Comparison of ENCODE assay signal across 2 cellular contexts in the genomic region with DNA sequence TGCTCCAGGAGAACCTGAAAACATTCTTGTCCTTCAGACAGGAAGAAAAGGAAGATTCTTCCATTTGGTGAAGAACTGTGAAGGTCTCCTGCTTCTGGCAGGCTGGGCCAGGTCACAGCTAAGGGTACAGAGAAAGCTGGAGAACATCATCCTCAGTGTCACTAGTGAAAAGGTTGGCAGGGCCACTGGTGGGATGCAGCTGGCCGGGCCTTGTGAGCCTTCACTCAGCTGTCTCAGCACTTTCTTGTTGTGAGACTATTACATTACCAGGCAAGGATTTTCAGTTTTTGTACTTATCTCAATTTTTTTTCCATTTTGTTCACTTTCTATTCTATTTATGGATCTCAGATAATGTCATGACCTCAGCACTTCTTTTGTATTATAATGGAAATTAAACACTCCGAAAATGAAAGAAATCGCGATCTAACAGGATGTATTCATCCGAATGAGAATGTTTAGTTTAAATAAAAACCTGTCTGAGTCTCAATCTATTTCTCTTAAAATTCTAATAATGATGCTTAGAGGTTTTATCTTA.
TF ChIP-seq lines count a peak whose summit lies in the region.

No MANE protein-coding gene starts in this region.

TF ChIP-seq in A549, 52 proteins besides CTCF, POLR2A, EP300 and RAD21:
- TF ChIP-seq, protein P1, sequence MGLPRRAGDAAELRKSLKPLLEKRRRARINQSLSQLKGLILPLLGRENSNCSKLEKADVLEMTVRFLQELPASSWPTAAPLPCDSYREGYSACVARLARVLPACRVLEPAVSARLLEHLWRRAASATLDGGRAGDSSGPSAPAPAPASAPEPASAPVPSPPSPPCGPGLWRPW (IDR thresholded peaks at IDR 0.05) = no peak
- peak; percentile 59 for TF ChIP-seq MAFK (IDR thresholded peaks at IDR 0.05; ENCODE audit: partially characterized antibody)

TF ChIP-seq in HEK293, 187 proteins besides CTCF, POLR2A, EP300 and RAD21:
- TF ChIP-seq PRDM1 (tag by site-specific recombination; IDR thresholded peaks at IDR 0.05) (0 out of 2 replicates have a peak, but pooled peaks have one; percentile 10), ZNF184 (tag by site-specific recombination; IDR thresholded peaks at IDR 0.05) (no peak)
- TF ChIP-seq, protein P2, sequence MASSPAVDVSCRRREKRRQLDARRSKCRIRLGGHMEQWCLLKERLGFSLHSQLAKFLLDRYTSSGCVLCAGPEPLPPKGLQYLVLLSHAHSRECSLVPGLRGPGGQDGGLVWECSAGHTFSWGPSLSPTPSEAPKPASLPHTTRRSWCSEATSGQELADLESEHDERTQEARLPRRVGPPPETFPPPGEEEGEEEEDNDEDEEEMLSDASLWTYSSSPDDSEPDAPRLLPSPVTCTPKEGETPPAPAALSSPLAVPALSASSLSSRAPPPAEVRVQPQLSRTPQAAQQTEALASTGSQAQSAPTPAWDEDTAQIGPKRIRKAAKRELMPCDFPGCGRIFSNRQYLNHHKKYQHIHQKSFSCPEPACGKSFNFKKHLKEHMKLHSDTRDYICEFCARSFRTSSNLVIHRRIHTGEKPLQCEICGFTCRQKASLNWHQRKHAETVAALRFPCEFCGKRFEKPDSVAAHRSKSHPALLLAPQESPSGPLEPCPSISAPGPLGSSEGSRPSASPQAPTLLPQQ (tag by site-specific recombination; IDR thresholded peaks at IDR 0.05) = no peak
TF ChIP-seq in HEK293: peak in this region for 1.
